18 cellular contexts compared by ENCODE assay signal in genomic region chr1:54225986-54226559, GRCh38.
"Had no signal": no experiment of that assay in that cellular context is flagged by ENCODE, and none has a peak within 500 bp of the region (broad histone marks: within the 10 kb centered on the region; RNA-seq: fewer than 3 reads in every experiment).

No MANE protein-coding gene starts in this region.

- H3K4me3 ChIP-seq: breast epithelium, gastrocnemius medialis, mucosa of descending colon, ovary, sigmoid colon, uterus had no signal

- DNase-seq: activated CD4-positive, alpha-beta T cell treated with anti-CD3 and anti-CD28 coated beads for 4 hours; activated CD8-positive, alpha-beta T cell treated with anti-CD3 and anti-CD28 coated beads for 36 hours; activated gamma-delta T cell treated with Interleukin-2 at 50 U/mL for 16 hours; activated naive CD8-positive, alpha-beta T cell treated with anti-CD3 and anti-CD28 coated beads, Interleukin-2, amount 10 ng/mL, durations not matched to agents 7 days and 5 days; aorta; erythroblast; gastrocnemius medialis; islet precursor cell; mucosa of descending colon; naive thymus-derived CD4-positive, alpha-beta T cell; ovary; sigmoid colon; stimulated activated CD4-positive, alpha-beta T cell treated with anti-CD3 and anti-CD28 coated beads, Interleukin-12 subunit alpha, Interleukin-12 subunit beta, amount 100 ng/mL, for 4 hours; stimulated activated CD4-positive, alpha-beta T cell treated with anti-CD3 and anti-CD28 coated beads, Interleukin-2, amount 100 ng/mL, for 24 hours; T-helper 17 cell; uterus had no signal

- H3K36me3 ChIP-seq: breast epithelium, ovary, uterus had no signal

- H3K9me3 ChIP-seq: breast epithelium, gastrocnemius medialis, mucosa of descending colon, ovary, sigmoid colon, uterus had no signal

- H3K27me3 ChIP-seq: breast epithelium, gastrocnemius medialis, ovary, sigmoid colon, uterus had no signal

- H3K9me3 Mint-ChIP-seq: activated CD8-positive, alpha-beta T cell treated with anti-CD3 and anti-CD28 coated beads for 36 hours; activated naive CD8-positive, alpha-beta T cell treated with anti-CD3 and anti-CD28 coated beads, Interleukin-2, amount 10 ng/mL, durations not matched to agents 7 days and 5 days; dendritic cell treated with granulocyte-macrophage colony-stimulating factor and Interleukin-4, amounts not matched to agents 40 ng/mL and 50 ng/mL, for 4 days; naive thymus-derived CD4-positive, alpha-beta T cell had no signal

- ATAC-seq: activated CD8-positive, alpha-beta T cell treated with anti-CD3 and anti-CD28 coated beads for 36 hours; gastrocnemius medialis; mucosa of descending colon; naive thymus-derived CD4-positive, alpha-beta T cell; T-helper 17 cell had no signal

- H3K27ac ChIP-seq: breast epithelium, gastrocnemius medialis, ovary had no signal

- H3K27me3 Mint-ChIP-seq: activated CD8-positive, alpha-beta T cell treated with anti-CD3 and anti-CD28 coated beads for 36 hours; activated naive CD8-positive, alpha-beta T cell treated with anti-CD3 and anti-CD28 coated beads, Interleukin-2, amount 10 ng/mL, durations not matched to agents 7 days and 5 days; dendritic cell treated with granulocyte-macrophage colony-stimulating factor and Interleukin-4, amounts not matched to agents 40 ng/mL and 50 ng/mL, for 4 days; naive thymus-derived CD4-positive, alpha-beta T cell; T-helper 17 cell had no signal

- H3K27ac Mint-ChIP-seq: activated CD8-positive, alpha-beta T cell treated with anti-CD3 and anti-CD28 coated beads for 36 hours; activated naive CD8-positive, alpha-beta T cell treated with anti-CD3 and anti-CD28 coated beads, Interleukin-2, amount 10 ng/mL, durations not matched to agents 7 days and 5 days had no signal

- H3K4me3 Mint-ChIP-seq: activated CD8-positive, alpha-beta T cell treated with anti-CD3 and anti-CD28 coated beads for 36 hours; activated naive CD8-positive, alpha-beta T cell treated with anti-CD3 and anti-CD28 coated beads, Interleukin-2, amount 10 ng/mL, durations not matched to agents 7 days and 5 days; dendritic cell treated with granulocyte-macrophage colony-stimulating factor and Interleukin-4, amounts not matched to agents 40 ng/mL and 50 ng/mL, for 4 days; naive thymus-derived CD4-positive, alpha-beta T cell; T-helper 17 cell had no signal
